ENCODE assay signal across 21 cellular contexts in the genomic region with DNA sequence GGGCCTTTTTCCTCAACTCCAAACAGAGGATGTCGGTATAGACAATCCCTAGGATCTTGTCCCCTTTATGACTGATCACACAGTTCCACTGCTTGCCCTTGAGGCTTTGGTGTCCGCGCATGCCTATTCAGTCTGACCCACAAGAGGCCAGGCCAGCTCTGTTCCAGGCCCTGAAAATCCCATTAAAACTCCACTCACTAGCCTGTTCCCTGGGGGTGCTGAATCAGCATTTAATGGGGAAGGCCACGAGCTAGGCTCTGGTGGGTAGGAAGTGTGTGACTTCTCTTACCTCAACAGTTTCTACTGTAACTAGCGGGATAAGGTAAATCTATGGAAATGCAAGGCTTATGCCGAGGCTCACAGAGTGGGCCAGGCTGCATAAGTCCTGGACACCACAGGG.
DNase-seq lines count a peak whose midpoint lies in the region; ATAC-seq and TF ChIP-seq lines count a peak whose summit lies in the region.
"Had no signal": no experiment of that assay in that cellular context is flagged by ENCODE, and none has a peak within 500 bp of the region (broad histone marks: within the 10 kb centered on the region; RNA-seq: fewer than 3 reads in every experiment).

No MANE protein-coding gene starts in this region.

- H3K9me2 ChIP-seq in MM.1S (replicated peaks; ENCODE audit: insufficient read depth, low read length), result no peaks in the 10 kb centered on the region

- H3K27ac ChIP-seq in IMR-90 (ENCODE audit: insufficient read depth, low read length) (no peak overlapping the region), mesendoderm (ENCODE audit: low read depth, low read length) (no peak overlapping the region), MM.1S (ENCODE audit: low read length) (no peak overlapping the region), stomach (peak overlapping the region in 1 of 5 donors; percentile 5)
- H3K27ac ChIP-seq: SJCRH30 had no signal

- no peak overlapping the region for H2BK20ac ChIP-seq in IMR-90 (ENCODE audit: low read depth, low read length)

- H2AK9ac ChIP-seq in IMR-90 (replicated peaks; ENCODE audit: low read depth, low read length, poor library complexity), result no peak overlapping the region

- no peak overlapping the region for H4K91ac ChIP-seq in IMR-90 (ENCODE audit: insufficient read depth, low read depth, low read length)

- H3F3A ChIP-seq in MM.1S (ENCODE audit: insufficient read depth, low read length), result peaks cover 12% of the 10 kb centered on the region

- H4K20me1 ChIP-seq in IMR-90 (ENCODE audit: insufficient read depth, low read length) (peaks cover 33% of the 10 kb centered on the region), MM.1S (ENCODE audit: insufficient read depth, low read length) (no peaks in the 10 kb centered on the region)

- intact Hi-C loops in IMR-90 (cut with micrococcal nuclease), result no loop called here
- intact Hi-C loops in stomach (cut with DNase I; ENCODE audit: low total_unique reads), result no loop called here

- dilution Hi-C loops in IMR-90 (cut with HindIII; ENCODE audit: low sequenced_read_pairs, unreplicated experiment), result no loop called here

- H3K14ac ChIP-seq in IMR-90 (replicated peaks; ENCODE audit: low read depth, low read length), result no peak overlapping the region

- H2BK120ac ChIP-seq in IMR-90 (ENCODE audit: low read depth, low read length) (no peak overlapping the region), mesendoderm (ENCODE audit: low read depth, low read length) (no peak overlapping the region)

- no peak for DNase-seq in activated T-cell treated with anti-CD3 and anti-CD28 coated beads, Interleukin-2, amount 50 U/mL, for 24 hours
- DNase-seq in activated T-cell treated with anti-CD3 and anti-CD28 coated beads, Interleukin-2, amount 50 U/mL, for 4 hours, result no peak
- DNase-seq in IMR-90 (no peak), mesendoderm (no peak), MM.1S (no peak), HuH-7.5 (ENCODE audit: low spot score) (no peak), stomach (no peak)
- DNase-seq: ACHN; Calu3; CD4-positive, alpha-beta memory T cell; DMS53; H9; MV-4-11; NCI-H1417; NCI-H187 treated with DMSO at 0.1 percent for 48 hours; NCI-H69; PC-9; SJCRH30 had no signal

- POLR2A ChIA-PET in IMR-90 (lab: Charles Lee; ENCODE audit: unreplicated experiment), result no interaction called here

- H2BK5ac ChIP-seq in IMR-90 (ENCODE audit: low read depth, low read length, poor library complexity, severe bottlenecking) (no peak overlapping the region), mesendoderm (ENCODE audit: low read length) (no peak overlapping the region)

- ATAC-seq in activated T-cell treated with anti-CD3 and anti-CD28 coated beads, Interleukin-2, amount 50 U/mL, for 4 hours, result no peak
- no peak for ATAC-seq in IMR-90 (ENCODE audit: low read depth)
- ATAC-seq in activated T-helper 17 cell treated with anti-CD3 and anti-CD28 coated beads, Interleukin-2, amount 50 U/mL, for 72 hours (replicated peaks), result no peak

- CTCF ChIA-PET in IMR-90 (lab: Yijun Ruan, JAX), result interaction anchor here (1.8 kb wide), 1 partner anchor 11 kb away, joined by 4 read pairs; no protein-coding TSS in a partner anchor

- no peak overlapping the region for H4K5ac ChIP-seq in IMR-90 (ENCODE audit: low read depth, low read length)
- no peak overlapping the region for H4K5ac ChIP-seq in mesendoderm (ENCODE audit: low read length)

- peaks cover 73% of the 10 kb centered on the region for H3K4me1 Mint-ChIP-seq in activated T-cell treated with anti-CD3 and anti-CD28 coated beads, Interleukin-2, amount 50 U/mL, for 24 hours (ENCODE audit: low read depth)
- H3K4me1 Mint-ChIP-seq in activated T-cell treated with anti-CD3 and anti-CD28 coated beads, Interleukin-2, amount 50 U/mL, for 4 hours (ENCODE audit: low read depth), result peaks cover 67% of the 10 kb centered on the region
- peaks cover 49% of the 10 kb centered on the region for H3K4me1 Mint-ChIP-seq in activated T-helper 17 cell treated with anti-CD3 and anti-CD28 coated beads, Interleukin-2, amount 50 U/mL, for 72 hours

- peaks cover 24% of the 10 kb centered on the region for H3K9me1 ChIP-seq in IMR-90 (ENCODE audit: insufficient read depth, low read length)

- H3K36me3 ChIP-seq in IMR-90 (ENCODE audit: control insufficient read depth, insufficient read depth, low read length) (no peaks in the 10 kb centered on the region), mesendoderm (ENCODE audit: control insufficient read depth, insufficient read depth, low read length) (no peaks in the 10 kb centered on the region), MM.1S (replicated peaks; ENCODE audit: insufficient read depth, low read length) (no peaks in the 10 kb centered on the region), stomach (no peaks in the 10 kb centered on the region)
- H3K36me3 ChIP-seq: SJCRH30 had no signal

- no peaks in the 10 kb centered on the region for H3K27me3 Mint-ChIP-seq in activated T-cell treated with anti-CD3 and anti-CD28 coated beads, Interleukin-2, amount 50 U/mL, for 24 hours
- no peaks in the 10 kb centered on the region for H3K27me3 Mint-ChIP-seq in activated T-cell treated with anti-CD3 and anti-CD28 coated beads, Interleukin-2, amount 50 U/mL, for 4 hours (ENCODE audit: low read depth)
- no peaks in the 10 kb centered on the region for H3K27me3 Mint-ChIP-seq in activated T-helper 17 cell treated with anti-CD3 and anti-CD28 coated beads, Interleukin-2, amount 50 U/mL, for 72 hours
- H3K27me3 Mint-ChIP-seq: B cell; CD4-positive, alpha-beta memory T cell had no signal

- H4K8ac ChIP-seq in IMR-90 (ENCODE audit: low read depth in 2 of 2, low read length in 2 of 2) (no peak overlapping the region), mesendoderm (ENCODE audit: low read depth, low read length) (no peak overlapping the region)

- no peak overlapping the region for H3K4me3 Mint-ChIP-seq in activated T-cell treated with anti-CD3 and anti-CD28 coated beads, Interleukin-2, amount 50 U/mL, for 24 hours
- H3K4me3 Mint-ChIP-seq in activated T-cell treated with anti-CD3 and anti-CD28 coated beads, Interleukin-2, amount 50 U/mL, for 4 hours, result no peak overlapping the region
- no peak overlapping the region for H3K4me3 Mint-ChIP-seq in activated T-helper 17 cell treated with anti-CD3 and anti-CD28 coated beads, Interleukin-2, amount 50 U/mL, for 72 hours
- H3K4me3 Mint-ChIP-seq: B cell; CD4-positive, alpha-beta memory T cell; H9; IgD-negative memory B cell had no signal

- peaks cover 4% of the 10 kb centered on the region for H3K4me1 ChIP-seq in IMR-90 (ENCODE audit: control insufficient read depth, insufficient read depth, low read length)
- H3K4me1 ChIP-seq in mesendoderm (ENCODE audit: control insufficient read depth, low read depth, low read length), result peaks cover 18% of the 10 kb centered on the region
- peaks cover 15% of the 10 kb centered on the region for H3K4me1 ChIP-seq in MM.1S (ENCODE audit: low read length)
- H3K4me1 ChIP-seq in stomach, result peaks cover 30 to 83% (median 58%) of the 10 kb centered on the region in 4 donors
- H3K4me1 ChIP-seq: SJCRH30 had no signal

- no peaks in the 10 kb centered on the region for H3K9me3 Mint-ChIP-seq in activated T-cell treated with anti-CD3 and anti-CD28 coated beads, Interleukin-2, amount 50 U/mL, for 24 hours
- no peaks in the 10 kb centered on the region for H3K9me3 Mint-ChIP-seq in activated T-cell treated with anti-CD3 and anti-CD28 coated beads, Interleukin-2, amount 50 U/mL, for 4 hours
- no peaks in the 10 kb centered on the region for H3K9me3 Mint-ChIP-seq in activated T-helper 17 cell treated with anti-CD3 and anti-CD28 coated beads, Interleukin-2, amount 50 U/mL, for 72 hours
- H3K9me3 Mint-ChIP-seq: CD4-positive, alpha-beta memory T cell; H9; IgD-negative memory B cell had no signal

- H2AK5ac ChIP-seq in IMR-90 (ENCODE audit: low read depth, low read length) (no peak overlapping the region), mesendoderm (ENCODE audit: low read length) (no peak overlapping the region)

- no peak for TF ChIP-seq RAD21 in IMR-90 (IDR thresholded peaks at IDR 0.05; ENCODE audit: low read length)

- no CpG with 5 or more reads among the region's 6 CpGs for WGBS in IMR-90 (ENCODE audit: extremely low coverage in 2 of 2, insufficient read length in 1 of 2), 2 experiments
- no CpG with 5 or more reads among the region's 6 CpGs for WGBS in mesendoderm (ENCODE audit: extremely low coverage, insufficient coverage, low lambda C conversion rate)
- WGBS in stomach, 5 donors, result 79 to 95% (median 89%) methylated on average over 6 of the region's 6 CpGs

- H3K9me3 ChIP-seq in IMR-90 (ENCODE audit: control insufficient read depth, insufficient read depth, low read length), result no peaks in the 10 kb centered on the region
- H3K9me3 ChIP-seq in MM.1S (replicated peaks; ENCODE audit: insufficient read depth, low read length), result no peaks in the 10 kb centered on the region
- no peaks in the 10 kb centered on the region for H3K9me3 ChIP-seq in stomach
- H3K9me3 ChIP-seq: SJCRH30 had no signal

- H3K27me3 ChIP-seq in IMR-90 (ENCODE audit: control insufficient read depth, insufficient read depth, low read length) (no peaks in the 10 kb centered on the region), mesendoderm (ENCODE audit: insufficient read depth, low read length, poor library complexity) (no peaks in the 10 kb centered on the region), MM.1S (replicated peaks; ENCODE audit: insufficient read depth, low read length) (no peaks in the 10 kb centered on the region), stomach (no peaks in the 10 kb centered on the region)

- H3K4ac ChIP-seq in IMR-90 (ENCODE audit: low read depth, low read length), result no peak overlapping the region
- H3K4ac ChIP-seq in mesendoderm (ENCODE audit: low read depth, low read length), result no peak overlapping the region

- TF ChIP-seq EP300 in stomach (IDR thresholded peaks at IDR 0.05), result no peak

- peak overlapping the region; percentile 80 for H3K27ac Mint-ChIP-seq in activated T-cell treated with anti-CD3 and anti-CD28 coated beads, Interleukin-2, amount 50 U/mL, for 24 hours
- H3K27ac Mint-ChIP-seq in activated T-helper 17 cell treated with anti-CD3 and anti-CD28 coated beads, Interleukin-2, amount 50 U/mL, for 72 hours, result peak overlapping the region; percentile 56
- H3K27ac Mint-ChIP-seq: B cell, H9, IgD-negative memory B cell had no signal

- TF ChIP-seq POLR2A in IMR-90 (IDR thresholded peaks at IDR 0.05; ENCODE audit: low read depth, low read length) (no peak), stomach (IDR thresholded peaks at IDR 0.05) (no peak)

- H3K4me3 ChIP-seq in IMR-90 (ENCODE audit: insufficient read depth, low read depth, low read length) (no peak overlapping the region), mesendoderm (ENCODE audit: low read length) (no peak overlapping the region), MM.1S (ENCODE audit: low read length) (no peak overlapping the region), stomach (no peak overlapping the region)
- H3K4me3 ChIP-seq: PC-9, SJCRH30 had no signal

- no peaks in the 10 kb centered on the region for H3K36me3 Mint-ChIP-seq in activated T-cell treated with anti-CD3 and anti-CD28 coated beads, Interleukin-2, amount 50 U/mL, for 24 hours (ENCODE audit: low read depth)
- peaks cover 4% of the 10 kb centered on the region for H3K36me3 Mint-ChIP-seq in activated T-cell treated with anti-CD3 and anti-CD28 coated beads, Interleukin-2, amount 50 U/mL, for 4 hours (ENCODE audit: insufficient read depth)
- peaks cover 10% of the 10 kb centered on the region for H3K36me3 Mint-ChIP-seq in activated T-helper 17 cell treated with anti-CD3 and anti-CD28 coated beads, Interleukin-2, amount 50 U/mL, for 72 hours (ENCODE audit: low read depth)
- H3K36me3 Mint-ChIP-seq: CD4-positive, alpha-beta memory T cell had no signal

- TF ChIP-seq CTCF in IMR-90 (conservative IDR thresholded peaks at IDR 0.05; ENCODE audit: low read depth, low read length) (no peak), MM.1S (IDR thresholded peaks at IDR 0.05; ENCODE audit: low read length) (no peak), stomach (IDR thresholded peaks at IDR 0.05) (no peak)

- H3K79me1 ChIP-seq in IMR-90 (ENCODE audit: low read depth in 1 of 2, low read length in 2 of 2) (peaks cover 37 to 70% of the 10 kb centered on the region in 2 experiments), mesendoderm (ENCODE audit: low read length) (peaks cover 20% of the 10 kb centered on the region)

- H3K23ac ChIP-seq in IMR-90 (ENCODE audit: low read depth, low read length) (no peak overlapping the region), mesendoderm (ENCODE audit: low read length) (no peak overlapping the region)

- no TSS peak for BruUV-seq in IMR-90 (replicated peaks; lab: Mats Ljungman, UMichigan)

- H3K4me2 ChIP-seq in IMR-90 (ENCODE audit: low read depth, low read length) (no peak overlapping the region), mesendoderm (ENCODE audit: low read length) (no peak overlapping the region), MM.1S (ENCODE audit: low read depth, low read length) (no peak overlapping the region)

- H3K9ac ChIP-seq in IMR-90 (ENCODE audit: low read depth, low read length), result no peak overlapping the region
- peak overlapping the region; percentile 20 for H3K9ac ChIP-seq in mesendoderm (ENCODE audit: low read length)
- H3K9ac ChIP-seq in MM.1S (ENCODE audit: low read length), result no peak overlapping the region

- H3K18ac ChIP-seq in IMR-90 (ENCODE audit: low read depth, low read length) (no peak overlapping the region), mesendoderm (ENCODE audit: low read length) (peak overlapping the region; percentile 0)

- H2AFZ ChIP-seq in IMR-90 (replicated peaks; ENCODE audit: low read length, poor library complexity), result no peak overlapping the region
- no peak overlapping the region for H2AFZ ChIP-seq in MM.1S (ENCODE audit: low read length)
- H2AFZ ChIP-seq: PC-9 had no signal

- H2BK15ac ChIP-seq in IMR-90 (ENCODE audit: low read depth, low read length), result no peak overlapping the region
- H2BK15ac ChIP-seq in mesendoderm (replicated peaks; ENCODE audit: low read depth), result no peak overlapping the region

- H3K79me2 ChIP-seq in mesendoderm (ENCODE audit: control insufficient read depth, insufficient read depth, low read length) (peaks cover 7% of the 10 kb centered on the region), MM.1S (ENCODE audit: low read length) (no peaks in the 10 kb centered on the region)

- in situ Hi-C loops in IMR-90 (cut with MboI; ENCODE audit: low sequenced_read_pairs), result no loop called here

- H3K56ac ChIP-seq in IMR-90 (ENCODE audit: extremely low read depth, insufficient read depth, low read length) (no peak overlapping the region), mesendoderm (ENCODE audit: low read length) (peak overlapping the region; percentile 50)
